2 cellular contexts compared by ENCODE assay signal in genomic region chr12:9083793-9084192, GRCh38.
A peak's percentile ranks its signal among the peaks of the same experiment; 100 is the strongest.
TF ChIP-seq lines count a peak whose summit lies in the region.

No MANE protein-coding gene starts in this region.

TF ChIP-seq in HepG2, 621 proteins besides CTCF, POLR2A, EP300 and RAD21:
- TF ChIP-seq ZNF792 (CRISPR knock-in tag; IDR thresholded peaks at IDR 0.05) (no peak), ZNF451 (CRISPR knock-in tag; IDR thresholded peaks at IDR 0.05) (no peak), RBM22 (optimal IDR thresholded peaks at IDR 0.05; ENCODE audit: low read length) (peak; percentile 72), RBFOX2 (IDR thresholded peaks at IDR 0.05; ENCODE audit: low read depth, low read length) (peak; percentile 45; the same call in 1 of the 2 replicates), AGO2 (optimal IDR thresholded peaks at IDR 0.05; ENCODE audit: low read depth, low read length) (peak; percentile 62)

TF ChIP-seq in GM12878, 131 proteins besides CTCF, POLR2A, EP300 and RAD21:
- 0 out of 2 replicates have a peak, but pooled peaks have one; percentile 28 for TF ChIP-seq CBX5 (IDR thresholded peaks at IDR 0.05; ENCODE audit: low read depth)
- TF ChIP-seq YBX1 (IDR thresholded peaks at IDR 0.05) = no peak
